Comparison of ENCODE assay signal across 8 cellular contexts in genomic region chr12:126069549-126070165, GRCh38.
DNase-seq lines count a peak whose midpoint lies in the region; ATAC-seq, FAIRE-seq and TF ChIP-seq lines count a peak whose summit lies in the region.

No MANE protein-coding gene starts in this region.

- CTCF ChIA-PET in SK-N-SH (lab: Yijun Ruan, JAX), result interaction anchor here (0.9 to 3.3 kb wide), 5 partner anchors 9 to 678 kb away, joined by 3 to 27 read pairs (median 10); no protein-coding TSS in a partner anchor
- CTCF ChIA-PET in H1 (lab: Charles Lee; ENCODE audit: partially characterized antibody), result interaction anchor here (0.6 to 5.7 kb wide), 25 partner anchors 10 to 1037 kb away, joined by 3 to 26 read pairs (median 4); no protein-coding TSS in a partner anchor

- H3K18ac ChIP-seq in H1 (ENCODE audit: extremely low read depth, low read length) (no peak overlapping the region), trophoblast cell (ENCODE audit: low read length) (no peak overlapping the region)

- no peaks in the 10 kb centered on the region for H3K79me2 ChIP-seq in SK-N-SH (ENCODE audit: insufficient read depth)
- no peaks in the 10 kb centered on the region for H3K79me2 ChIP-seq in H1 (ENCODE audit: control insufficient read depth in 1 of 2, insufficient read depth in 2 of 2, low read length in 2 of 2)
- no peaks in the 10 kb centered on the region for H3K79me2 ChIP-seq in trophoblast cell (ENCODE audit: control insufficient read depth, insufficient read depth, low read length, poor library complexity)

- H4K91ac ChIP-seq in H1 (replicated peaks; ENCODE audit: insufficient read length, low read length) (no peak overlapping the region), trophoblast cell (ENCODE audit: low read depth, low read length) (no peak overlapping the region)

- H3K27ac ChIP-seq in SK-N-SH (ENCODE audit: low read depth in 2 of 2, low read length in 1 of 2) (no peak overlapping the region), H1 (ENCODE audit: low read depth, low read length) (no peak overlapping the region), trophoblast cell (ENCODE audit: low read depth, low read length) (no peak overlapping the region)

- no peaks in the 10 kb centered on the region for H3K4me1 ChIP-seq in SK-N-SH (ENCODE audit: control insufficient read depth in 1 of 2, insufficient read depth in 2 of 2, low read depth in 1 of 2, low read length in 1 of 2)
- H3K4me1 ChIP-seq in H1 (replicated peaks in 1 of 4; ENCODE audit: control insufficient read depth in 3 of 4, insufficient read depth in 4 of 4, low read length in 3 of 4), result no peaks in the 10 kb centered on the region
- no peaks in the 10 kb centered on the region for H3K4me1 ChIP-seq in trophoblast cell (ENCODE audit: control insufficient read depth in 1 of 2, insufficient read depth in 2 of 2, low read length in 2 of 2)

- TF ChIP-seq CTCF in LNCaP clone FGC (IDR thresholded peaks at IDR 0.05; ENCODE audit: control insufficient read depth, extremely low read depth, insufficient read depth) (peak; percentile 78), SK-N-SH (IDR thresholded peaks at IDR 0.05) (peak; percentile 71), H1 (IDR thresholded peaks at IDR 0.05; ENCODE audit: control extremely low read depth in 1 of 3, insufficient read depth in 1 of 3, low read depth in 1 of 3, low read length in 3 of 3) (peak; percentile 32 to 82 (median 72))

- no peak overlapping the region for H3K4me2 ChIP-seq in SK-N-SH
- H3K4me2 ChIP-seq in H1 (ENCODE audit: insufficient read depth in 1 of 2, low read depth in 2 of 2, low read length in 2 of 2), result no peak overlapping the region
- H3K4me2 ChIP-seq in trophoblast cell (ENCODE audit: low read length), result no peak overlapping the region

- H3K9me3 ChIP-seq in SK-N-SH (no peaks in the 10 kb centered on the region), H1 (ENCODE audit: insufficient read depth in 2 of 2, low read depth in 1 of 2, low read length in 1 of 2) (peaks cover 37 to 44% of the 10 kb centered on the region in 2 experiments), trophoblast cell (ENCODE audit: insufficient read depth, low read depth, low read length) (peaks cover 11% of the 10 kb centered on the region)

- FAIRE-seq in H1 (lab: Jason Lieb, UNC), result peak; percentile 82

- TF ChIP-seq POLR2A in H1 (IDR thresholded peaks at IDR 0.05; ENCODE audit: control extremely low read depth in 1 of 2, low read depth in 2 of 2, low read length in 2 of 2), result no peak

- H3K23me2 ChIP-seq in H1 (ENCODE audit: low read depth, low read length), result no peaks in the 10 kb centered on the region

- POLR2A ChIA-PET in SK-N-SH (lab: Yijun Ruan, JAX) (no interaction called here), H1 (lab: Charles Lee; ENCODE audit: partially characterized antibody) (no interaction called here)

- H3K9ac ChIP-seq in SK-N-SH (no peak overlapping the region), H1 (replicated peaks in 1 of 4; ENCODE audit: extremely low read depth in 1 of 4, low read depth in 3 of 4, low read length in 3 of 4) (no peak overlapping the region), trophoblast cell (ENCODE audit: low read length) (no peak overlapping the region)

- H3K56ac ChIP-seq in H1 (replicated peaks; ENCODE audit: insufficient read length, low read depth, low read length), result no peak overlapping the region

- H3K4ac ChIP-seq in H1 (replicated peaks; ENCODE audit: insufficient read length, low read depth, low read length), result no peak overlapping the region
- no peak overlapping the region for H3K4ac ChIP-seq in trophoblast cell (ENCODE audit: low read depth, low read length)

- H3K79me1 ChIP-seq in H1 (ENCODE audit: low read depth, low read length), result no peaks in the 10 kb centered on the region
- no peaks in the 10 kb centered on the region for H3K79me1 ChIP-seq in trophoblast cell (ENCODE audit: low read length)

- 11% methylated on average over 4 of the region's 4 CpGs for WGBS in SK-N-SH (ENCODE audit: low lambda C conversion rate)
- WGBS in H1 (ENCODE audit: extremely low coverage in 1 of 2, insufficient coverage in 1 of 2, insufficient read length in 1 of 2, insufficient replicate concordance in 2 of 2, low coverage in 1 of 2, low lambda C conversion rate in 2 of 2, missing lambda C conversion rate in 1 of 2), 2 experiments, result 26% methylated on average over 4 of the region's 4 CpGs; no CpG with 5 or more reads in 1 of the 2 experiments
- no CpG with 5 or more reads among the region's 4 CpGs for WGBS in trophoblast cell (ENCODE audit: extremely low coverage, insufficient coverage, insufficient read length)

- peak; percentile 57 for ATAC-seq in GM18498 (IDR thresholded peaks at IDR 0.05; ENCODE audit: unreplicated experiment)
- no peak for ATAC-seq in HG03135 (IDR thresholded peaks at IDR 0.05; ENCODE audit: unreplicated experiment)

- H3K23ac ChIP-seq in H1 (ENCODE audit: insufficient read length), result no peak overlapping the region
- no peak overlapping the region for H3K23ac ChIP-seq in trophoblast cell (ENCODE audit: low read length)

- H2BK12ac ChIP-seq in H1 (ENCODE audit: low read depth, low read length) (no peak overlapping the region), trophoblast cell (ENCODE audit: low read length) (no peak overlapping the region)

- TF ChIP-seq RAD21 in SK-N-SH (IDR thresholded peaks at IDR 0.05; ENCODE audit: low read length) (peak; percentile 79), H1 (IDR thresholded peaks at IDR 0.05 in 1 of 2, conservative IDR thresholded peaks at IDR 0.05 in 1 of 2; ENCODE audit: low read depth in 2 of 2, low read length in 2 of 2) (peak; percentile 97 to 99)

- no peak overlapping the region for H2AK5ac ChIP-seq in H1 (ENCODE audit: low read depth, low read length)
- H2AK5ac ChIP-seq in trophoblast cell (ENCODE audit: low read length), result no peak overlapping the region

- no peaks in the 10 kb centered on the region for H3K9me2 ChIP-seq in SK-N-SH

- TF ChIP-seq EP300 in SK-N-SH (IDR thresholded peaks at IDR 0.05; ENCODE audit: borderline replicate concordance in 1 of 2, low read depth in 1 of 2, low read length in 1 of 2), result no peak
- no peak for TF ChIP-seq EP300 in H1 (IDR thresholded peaks at IDR 0.05; ENCODE audit: borderline replicate concordance in 1 of 2, low read depth in 2 of 2, low read length in 2 of 2)

- no peak overlapping the region for H2BK120ac ChIP-seq in H1 (replicated peaks; ENCODE audit: low read depth, low read length)
- H2BK120ac ChIP-seq in trophoblast cell (ENCODE audit: insufficient read depth, low read length, poor library complexity), result no peak overlapping the region

- H3K36me3 ChIP-seq in SK-N-SH (replicated peaks in 1 of 2; ENCODE audit: control insufficient read depth in 1 of 2, insufficient read depth in 2 of 2, low read length in 1 of 2) (no peaks in the 10 kb centered on the region), H1 (ENCODE audit: control insufficient read depth in 2 of 4, insufficient read depth in 4 of 4, low read length in 3 of 4) (peaks cover 0 to 5% (median 0%) of the 10 kb centered on the region in 4 experiments; a peak in 2 of 8 replicates), trophoblast cell (ENCODE audit: control insufficient read depth in 1 of 2, insufficient read depth in 2 of 2, low read length in 2 of 2) (no peaks in the 10 kb centered on the region)

- H3F3A ChIP-seq in SK-N-SH (replicated peaks; ENCODE audit: insufficient read depth), result no peaks in the 10 kb centered on the region

- no peaks in the 10 kb centered on the region for H4K20me1 ChIP-seq in SK-N-SH (ENCODE audit: insufficient read depth)
- H4K20me1 ChIP-seq in H1 (replicated peaks in 1 of 2; ENCODE audit: control insufficient read depth in 1 of 2, insufficient read depth in 2 of 2, low read length in 2 of 2), result no peaks in the 10 kb centered on the region

- no peak overlapping the region for H3K14ac ChIP-seq in H1 (ENCODE audit: insufficient read length)
- no peak overlapping the region for H3K14ac ChIP-seq in trophoblast cell (ENCODE audit: low read length)

- no peak overlapping the region for H4K5ac ChIP-seq in H1 (ENCODE audit: insufficient read length, low read depth, low read length)

- H2AFZ ChIP-seq in SK-N-SH (ENCODE audit: low read depth), result no peak overlapping the region
- H2AFZ ChIP-seq in H1 (ENCODE audit: low read length), result no peak overlapping the region
- H2AFZ ChIP-seq in trophoblast cell (ENCODE audit: insufficient read depth, low read length, poor library complexity), result no peak overlapping the region

- H4K12ac ChIP-seq in trophoblast cell (ENCODE audit: low read depth, low read length), result no peak overlapping the region

- H3K4me3 ChIP-seq in LNCaP clone FGC (ENCODE audit: low read depth, low read length) (no peak overlapping the region), SK-N-SH (ENCODE audit: low read depth in 2 of 2, low read length in 1 of 2) (no peak overlapping the region), H1 (ENCODE audit: extremely low read depth in 1 of 4, insufficient read depth in 2 of 4, low read depth in 3 of 4, low read length in 4 of 4) (no peak overlapping the region; a peak in 1 of 8 replicates), trophoblast cell (ENCODE audit: low read depth, low read length) (no peak overlapping the region)

- H4K8ac ChIP-seq in H1 (ENCODE audit: extremely low read depth, insufficient read depth, low read length), result no peak overlapping the region
- no peak overlapping the region for H4K8ac ChIP-seq in trophoblast cell (ENCODE audit: low read depth, low read length)

- no peak overlapping the region for H2BK15ac ChIP-seq in H1 (ENCODE audit: low read length)

- H3K27me3 ChIP-seq in SK-N-SH (ENCODE audit: insufficient read depth) (no peaks in the 10 kb centered on the region), H1 (replicated peaks in 1 of 4; ENCODE audit: control insufficient read depth in 3 of 4, extremely low read depth in 1 of 4, insufficient read depth in 3 of 4, low read length in 3 of 4) (no peaks in the 10 kb centered on the region), trophoblast cell (ENCODE audit: insufficient read depth, low read length) (no peaks in the 10 kb centered on the region)

- H2BK5ac ChIP-seq in H1 (ENCODE audit: low read depth, low read length) (no peak overlapping the region), trophoblast cell (ENCODE audit: low read depth, low read length, poor library complexity) (no peak overlapping the region)

- DNase-seq in AG20443 (ENCODE audit: low spot score) (peak; percentile 11), LNCaP clone FGC (ENCODE audit: low read depth) (peak; percentile 53), SK-N-SH (peak; percentile 20), H1 (ENCODE audit: low read depth in 1 of 2, low spot score in 2 of 2) (peak; percentile 39 to 90), trophoblast cell (peak; percentile 33 to 86), GF-D8 (lab: John Stamatoyannopoulos, UW) (no peak)

- no peak overlapping the region for H2BK20ac ChIP-seq in H1 (ENCODE audit: low read length)

TF ChIP-seq in SK-N-SH, 30 proteins besides CTCF, POLR2A, EP300 and RAD21 (continues in another document):
- TF ChIP-seq SMC3 (IDR thresholded peaks at IDR 0.05; ENCODE audit: low read depth, low read length) (peak; percentile 59), GATA2 (CRISPR knock-in tag; IDR thresholded peaks at IDR 0.05) (no peak), RXRA (IDR thresholded peaks at IDR 0.05; ENCODE audit: borderline replicate concordance, low read depth) (0 out of 2 replicates have a peak, but pooled peaks have one; percentile 19)

TF ChIP-seq in H1, 55 proteins besides CTCF, POLR2A, EP300 and RAD21 (continues in another document):
- TF ChIP-seq ZNF274 (IDR thresholded peaks at IDR 0.05; ENCODE audit: borderline replicate concordance, extremely low read depth, low read length) (no peak), CHD2 (IDR thresholded peaks at IDR 0.05; ENCODE audit: low read length) (no peak), TAF1 (IDR thresholded peaks at IDR 0.05; ENCODE audit: low read depth, low read length) (no peak)
